Comparison of ENCODE assay signal across 10 cellular contexts in the genomic region with DNA sequence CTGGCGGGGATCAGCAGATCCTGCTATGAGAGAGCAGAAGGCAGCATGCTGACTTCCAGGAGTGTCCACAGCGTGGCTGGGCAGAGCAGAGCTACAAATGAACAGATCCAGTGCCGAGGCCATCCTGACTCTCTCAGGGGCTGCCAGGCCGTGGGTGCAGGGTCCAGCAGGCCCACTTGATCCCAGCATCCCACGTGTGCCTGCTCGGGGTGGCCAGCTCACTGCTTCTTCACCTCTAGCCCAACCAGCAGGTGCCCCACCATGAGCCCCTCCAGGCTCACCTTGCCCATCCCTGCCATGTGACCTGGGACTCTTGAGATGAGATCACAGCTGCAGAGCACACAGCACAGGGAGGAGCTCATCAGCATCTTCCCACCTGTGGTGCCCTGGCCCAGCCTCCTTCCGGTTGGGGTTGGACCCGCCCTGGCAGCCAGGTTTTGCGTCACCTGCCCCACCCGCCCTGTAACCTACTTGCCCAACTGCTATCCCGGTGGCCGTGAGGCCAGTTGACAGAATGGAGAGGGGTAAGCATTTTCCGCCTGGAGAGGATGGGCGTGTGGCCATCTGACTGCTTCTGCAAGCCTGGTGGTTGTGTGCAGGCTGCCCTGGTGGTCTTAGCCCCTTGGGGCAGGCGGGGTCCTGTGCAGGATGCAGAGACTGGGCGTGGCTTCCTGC. TPM values are rescaled to one million over a fixed set of nuclear protein-coding genes. Genes with fewer than 3 reads are reported as not detected.
DNase-seq lines count a peak whose midpoint lies in the region; ATAC-seq and TF ChIP-seq lines count a peak whose summit lies in the region.
"Had no signal": no experiment of that assay in that cellular context is flagged by ENCODE, and none has a peak within 500 bp of the region (broad histone marks: within the 10 kb centered on the region; RNA-seq: fewer than 3 reads in every experiment).

No MANE protein-coding gene starts in this region.

- DNase-seq in activated naive CD4-positive, alpha-beta T cell treated with anti-CD3 and anti-CD28 coated beads, Interleukin-2, amount 10 ng/mL, durations not matched to agents 7 days and 5 days: no peak
- DNase-seq in activated naive CD4-positive, alpha-beta T cell treated with anti-CD3 and anti-CD28 coated beads for 36 hours: no peak
- DNase-seq in RWPE2 (ENCODE audit: low spot score): peak; percentile 75
- DNase-seq in central memory CD4-positive, alpha-beta T cell: peak; percentile 68
- no peak for DNase-seq in NCI-H446 treated with DMSO at 0.1 percent for 48 hours (lab: John Stamatoyannopoulos, UW)
- no peak for DNase-seq in left lobe of liver (ENCODE audit: low spot score)
- no peak for DNase-seq in cardiac septum (ENCODE audit: low spot score)
- DNase-seq: caudate nucleus had no signal

- H3K27me3 Mint-ChIP-seq in activated naive CD4-positive, alpha-beta T cell treated with anti-CD3 and anti-CD28 coated beads, Interleukin-2, amount 10 ng/mL, durations not matched to agents 7 days and 5 days: no peaks in the 10 kb centered on the region
- H3K27me3 Mint-ChIP-seq in activated naive CD4-positive, alpha-beta T cell treated with anti-CD3 and anti-CD28 coated beads for 36 hours (ENCODE audit: low read depth): no peaks in the 10 kb centered on the region
- H3K27me3 Mint-ChIP-seq in stimulated activated memory B cell treated with anti-CD40 and anti-IgM and Interleukin-4, amounts not matched to agents 10 μg/mL and 1 μg/mL and 100 μg/mL, for 72 hours: no peaks in the 10 kb centered on the region

- ATAC-seq in RWPE2 (ENCODE audit: low read depth) (peak; percentile 79), left lobe of liver (no peak)
- peak; percentile 76 for ATAC-seq in stimulated activated memory B cell treated with anti-CD40 and anti-IgM and Interleukin-4, amounts not matched to agents 10 μg/mL and 1 μg/mL and 100 μg/mL, for 72 hours

- intact Hi-C loops in activated naive CD4-positive, alpha-beta T cell treated with anti-CD3 and anti-CD28 coated beads for 36 hours (cut with micrococcal nuclease): no loop called here
- intact Hi-C loops in cardiac septum (cut with DNase I): no loop called here

- peaks cover 23% of the 10 kb centered on the region for H3K4me1 Mint-ChIP-seq in activated naive CD4-positive, alpha-beta T cell treated with anti-CD3 and anti-CD28 coated beads, Interleukin-2, amount 10 ng/mL, durations not matched to agents 7 days and 5 days
- H3K4me1 Mint-ChIP-seq in activated naive CD4-positive, alpha-beta T cell treated with anti-CD3 and anti-CD28 coated beads for 36 hours (ENCODE audit: low read depth): peaks cover 20% of the 10 kb centered on the region
- peaks cover 70% of the 10 kb centered on the region for H3K4me1 Mint-ChIP-seq in stimulated activated memory B cell treated with anti-CD40 and anti-IgM and Interleukin-4, amounts not matched to agents 10 μg/mL and 1 μg/mL and 100 μg/mL, for 72 hours
- H3K4me1 Mint-ChIP-seq: neural crest cell had no signal

- no peak overlapping the region for H3K4me3 ChIP-seq in RWPE2 (ENCODE audit: severe bottlenecking)

- peaks cover 7% of the 10 kb centered on the region for H3K4me1 ChIP-seq in RWPE2 (ENCODE audit: insufficient read depth, poor library complexity, severe bottlenecking)

- no peak for TF ChIP-seq CTCF in RWPE2 (IDR thresholded peaks at IDR 0.05; ENCODE audit: poor library complexity, severe bottlenecking)

- no peaks in the 10 kb centered on the region for H3K27me3 ChIP-seq in RWPE2 (ENCODE audit: insufficient read depth, poor library complexity, severe bottlenecking)

- CTCF ChIA-PET in activated naive CD4-positive, alpha-beta T cell treated with anti-CD3 and anti-CD28 coated beads, Interleukin-2, amount 10 ng/mL, durations not matched to agents 7 days and 5 days (lab: Charles Lee): interaction anchor here (0.5 kb wide), 1 partner anchor 41 kb away, joined by 3 read pairs; no protein-coding TSS in a partner anchor
- CTCF ChIA-PET in activated naive CD4-positive, alpha-beta T cell treated with anti-CD3 and anti-CD28 coated beads for 36 hours (lab: Charles Lee): no interaction called here

- H3K36me3 ChIP-seq in RWPE2 (ENCODE audit: low read depth): no peaks in the 10 kb centered on the region

- no peak overlapping the region for H3K4me3 Mint-ChIP-seq in activated naive CD4-positive, alpha-beta T cell treated with anti-CD3 and anti-CD28 coated beads, Interleukin-2, amount 10 ng/mL, durations not matched to agents 7 days and 5 days
- no peak overlapping the region for H3K4me3 Mint-ChIP-seq in activated naive CD4-positive, alpha-beta T cell treated with anti-CD3 and anti-CD28 coated beads for 36 hours
- H3K4me3 Mint-ChIP-seq in stimulated activated memory B cell treated with anti-CD40 and anti-IgM and Interleukin-4, amounts not matched to agents 10 μg/mL and 1 μg/mL and 100 μg/mL, for 72 hours: peak overlapping the region; percentile 2
- H3K4me3 Mint-ChIP-seq: neural crest cell had no signal

- H3K27ac ChIP-seq in RWPE2 (ENCODE audit: poor library complexity, severe bottlenecking): no peak overlapping the region

- no peaks in the 10 kb centered on the region for H3K9me3 ChIP-seq in RWPE2 (ENCODE audit: severe bottlenecking)

- H3K9me3 Mint-ChIP-seq in activated naive CD4-positive, alpha-beta T cell treated with anti-CD3 and anti-CD28 coated beads, Interleukin-2, amount 10 ng/mL, durations not matched to agents 7 days and 5 days: peaks cover 2% of the 10 kb centered on the region
- no peaks in the 10 kb centered on the region for H3K9me3 Mint-ChIP-seq in activated naive CD4-positive, alpha-beta T cell treated with anti-CD3 and anti-CD28 coated beads for 36 hours
- peaks cover 5% of the 10 kb centered on the region for H3K9me3 Mint-ChIP-seq in stimulated activated memory B cell treated with anti-CD40 and anti-IgM and Interleukin-4, amounts not matched to agents 10 μg/mL and 1 μg/mL and 100 μg/mL, for 72 hours
- H3K9me3 Mint-ChIP-seq: neural crest cell had no signal

- H3K27ac Mint-ChIP-seq in activated naive CD4-positive, alpha-beta T cell treated with anti-CD3 and anti-CD28 coated beads, Interleukin-2, amount 10 ng/mL, durations not matched to agents 7 days and 5 days: peak overlapping the region; percentile 58
- no peak overlapping the region for H3K27ac Mint-ChIP-seq in activated naive CD4-positive, alpha-beta T cell treated with anti-CD3 and anti-CD28 coated beads for 36 hours
- H3K27ac Mint-ChIP-seq in stimulated activated memory B cell treated with anti-CD40 and anti-IgM and Interleukin-4, amounts not matched to agents 10 μg/mL and 1 μg/mL and 100 μg/mL, for 72 hours: peak overlapping the region; percentile 67

- peaks cover 7% of the 10 kb centered on the region for H3K36me3 Mint-ChIP-seq in activated naive CD4-positive, alpha-beta T cell treated with anti-CD3 and anti-CD28 coated beads, Interleukin-2, amount 10 ng/mL, durations not matched to agents 7 days and 5 days
- H3K36me3 Mint-ChIP-seq in activated naive CD4-positive, alpha-beta T cell treated with anti-CD3 and anti-CD28 coated beads for 36 hours (ENCODE audit: low read depth): peaks cover 1% of the 10 kb centered on the region
- H3K36me3 Mint-ChIP-seq in stimulated activated memory B cell treated with anti-CD40 and anti-IgM and Interleukin-4, amounts not matched to agents 10 μg/mL and 1 μg/mL and 100 μg/mL, for 72 hours: peaks cover 19% of the 10 kb centered on the region

RNA-seq across cellular contexts. Expression of gene TANGO2, which starts 11.0 kb away (rescaled TPM):
- 10 to 100 TPM; 16.0 to 19.0 TPM for total RNA-seq in activated naive CD4-positive, alpha-beta T cell treated with anti-CD3 and anti-CD28 coated beads for 36 hours
- 12.5 TPM for total RNA-seq in left lobe of liver
- total RNA-seq in cardiac septum: 84.5 TPM

RNA-seq across cellular contexts. Expression of gene ARVCF, which starts 15.2 kb away (rescaled TPM):
- total RNA-seq in activated naive CD4-positive, alpha-beta T cell treated with anti-CD3 and anti-CD28 coated beads for 36 hours: 1 to 10 TPM; 2.0 to 2.6 TPM
- 18.7 TPM for total RNA-seq in left lobe of liver
- 46.8 TPM for total RNA-seq in cardiac septum

RNA-seq across cellular contexts. Expression of gene DGCR8, which starts 48.2 kb away (rescaled TPM):
- 10 to 100 TPM; 29.8 to 36.5 TPM for total RNA-seq in activated naive CD4-positive, alpha-beta T cell treated with anti-CD3 and anti-CD28 coated beads for 36 hours
- total RNA-seq in left lobe of liver: 26.9 TPM
- total RNA-seq in cardiac septum: 19.1 TPM

Comparison
In these comparisons a context has a peak if more than half of its experiments do, and no peak if none do; other contexts are left out.
1. DNase-seq: peak in RWPE2 (single experiment) and central memory CD4-positive, alpha-beta T cell (single experiment); none in activated naive CD4-positive, alpha-beta T cell treated with anti-CD3 and anti-CD28 coated beads, Interleukin-2, amount 10 ng/mL, durations not matched to agents 7 days and 5 days (single experiment), activated naive CD4-positive, alpha-beta T cell treated with anti-CD3 and anti-CD28 coated beads for 36 hours (single experiment), NCI-H446 treated with DMSO at 0.1 percent for 48 hours (single experiment), left lobe of liver (single experiment) and cardiac septum (single experiment).